ENCODE assay signal across 10 cellular contexts in the genomic region with DNA sequence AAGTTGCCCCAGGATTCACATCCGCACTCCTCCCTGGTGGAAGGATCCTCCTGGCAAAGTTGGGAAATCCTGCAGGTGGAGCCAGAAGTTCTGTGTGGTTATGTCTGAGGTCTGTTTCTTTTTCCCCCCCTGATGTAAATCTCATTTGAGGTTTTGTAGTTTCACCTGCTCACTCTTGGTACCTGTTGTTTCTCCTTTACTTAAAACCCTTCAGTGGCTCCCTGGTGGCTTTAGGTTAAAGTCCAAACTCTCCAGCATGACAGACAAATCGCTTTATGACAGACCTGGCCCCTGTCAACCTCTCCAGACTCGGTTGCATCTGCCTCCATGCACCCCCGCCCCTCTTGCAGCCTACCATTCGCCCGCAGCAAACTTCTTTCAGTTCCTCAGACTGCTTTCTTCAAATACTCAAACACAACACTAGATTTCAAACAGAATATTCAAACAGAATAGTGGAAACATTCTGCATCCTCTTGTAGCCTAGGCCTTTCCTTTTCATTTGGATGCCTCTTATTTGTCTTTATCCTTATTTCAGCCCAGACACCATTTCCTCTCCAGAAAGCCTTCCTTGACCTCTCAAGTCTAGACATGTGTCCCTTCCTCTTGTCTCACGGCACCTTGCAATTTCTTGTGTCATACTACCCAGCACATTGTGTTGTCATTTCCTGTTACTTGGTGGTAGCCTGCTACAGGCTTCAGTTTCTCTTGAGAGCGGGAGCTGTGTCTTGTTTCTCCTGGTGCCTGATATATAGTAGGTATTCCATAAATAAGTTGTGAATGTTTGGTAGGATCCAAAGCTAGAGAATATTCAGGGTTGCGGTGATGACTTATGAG. TPM values are rescaled to one million over a fixed set of nuclear protein-coding genes. Genes with fewer than 3 reads are reported as not detected.
DNase-seq lines count a peak whose midpoint lies in the region; ATAC-seq, FAIRE-seq and TF ChIP-seq lines count a peak whose summit lies in the region.
"Had no signal": no experiment of that assay in that cellular context is flagged by ENCODE, and none has a peak within 500 bp of the region (broad histone marks: within the 10 kb centered on the region; RNA-seq: fewer than 3 reads in every experiment).

No MANE protein-coding gene starts in this region.

- no peak overlapping the region for H3K27ac Mint-ChIP-seq in endodermal cell

- H3K27ac ChIP-seq in GM12878 (ENCODE audit: control insufficient read depth, insufficient read depth) (no peak overlapping the region), smooth muscle cell (ENCODE audit: low read depth) (no peak overlapping the region), endodermal cell (ENCODE audit: low read depth, low read length) (no peak overlapping the region)

- no peak for TF ChIP-seq RAD21 in GM12878 (IDR thresholded peaks at IDR 0.05; ENCODE audit: insufficient read depth, low read depth, low read length)

- FAIRE-seq in GM12878 (lab: Jason Lieb, UNC), result peak; percentile 62

- POLR2A ChIA-PET in GM12878 (lab: Charles Lee), result interaction anchor here (0.5 to 1.4 kb wide), 5 partner anchors 11 to 56 kb away, joined by 3 to 4 read pairs (median 4); no protein-coding TSS in a partner anchor

- no peaks in the 10 kb centered on the region for H3K27me3 ChIP-seq in GM12878 (replicated peaks in 1 of 2; ENCODE audit: control insufficient read depth in 2 of 2, insufficient read depth in 2 of 2, low read length in 1 of 2)
- H3K27me3 ChIP-seq in smooth muscle cell (ENCODE audit: low read depth), result no peaks in the 10 kb centered on the region
- no peaks in the 10 kb centered on the region for H3K27me3 ChIP-seq in endodermal cell (ENCODE audit: control insufficient read depth, insufficient read depth, low read length, poor library complexity, severe bottlenecking)

- H3K9me3 ChIP-seq in GM12878 (replicated peaks; ENCODE audit: control insufficient read depth, insufficient read depth, low read length) (no peaks in the 10 kb centered on the region), smooth muscle cell (replicated peaks; ENCODE audit: low read depth) (no peaks in the 10 kb centered on the region), endodermal cell (ENCODE audit: control insufficient read depth, low read length) (no peaks in the 10 kb centered on the region)

- no peak for TF ChIP-seq POLR2A in GM12878 (IDR thresholded peaks at IDR 0.05; ENCODE audit: low read depth, low read length)

- H3K4me2 ChIP-seq in GM12878 (ENCODE audit: control insufficient read depth, insufficient read depth) (peak overlapping the region; percentile 11), smooth muscle cell (no peak overlapping the region)

- 0 out of 4 replicates have a peak, but pooled peaks of 1 of the 2 experiments have one; percentile 15 for TF ChIP-seq EP300 in GM12878 (IDR thresholded peaks at IDR 0.05; ENCODE audit: borderline replicate concordance in 1 of 2, control insufficient read depth in 1 of 2, low read depth in 2 of 2, low read length in 2 of 2)

- no peaks in the 10 kb centered on the region for H3K4me1 Mint-ChIP-seq in endodermal cell

- TF ChIP-seq CTCF in GM12864 (IDR thresholded peaks at IDR 0.05; ENCODE audit: low read depth, low read length, missing control alignments) (no peak), GM12878 (IDR thresholded peaks at IDR 0.05 in 2 of 3, conservative IDR thresholded peaks at IDR 0.05 in 1 of 3; ENCODE audit: control insufficient read depth in 2 of 3, extremely low read depth in 1 of 3, insufficient read depth in 1 of 3, low read depth in 3 of 3, low read length in 3 of 3) (no peak), smooth muscle cell (IDR thresholded peaks at IDR 0.05; ENCODE audit: borderline replicate concordance, insufficient read depth, poor library complexity, severe bottlenecking) (no peak), omental fat pad (IDR thresholded peaks at IDR 0.05) (no peak), endodermal cell (conservative IDR thresholded peaks at IDR 0.05) (no peak)

- H3K4me3 Mint-ChIP-seq in endodermal cell, result no peak overlapping the region

- BruUV-seq in GM12878 (replicated peaks; lab: Mats Ljungman, UMichigan), result no TSS peak

- H3K4me3 ChIP-seq in GM12864 (ENCODE audit: low read depth, low read length) (no peak overlapping the region; the same call in 1 of the 2 replicates), GM12878 (no peak overlapping the region; the same call in 1 of the 2 replicates), smooth muscle cell (no peak overlapping the region), endodermal cell (ENCODE audit: low read length) (no peak overlapping the region)

- peaks cover 44% of the 10 kb centered on the region for H3K9me3 Mint-ChIP-seq in endodermal cell

- in situ Hi-C loops in GM12878 (cut with MboI), result no loop called here

- H3K9ac ChIP-seq in GM12878 (ENCODE audit: control insufficient read depth, insufficient read depth, low read length), result no peak overlapping the region
- H3K9ac ChIP-seq in smooth muscle cell (ENCODE audit: low read depth), result no peak overlapping the region
- no peak overlapping the region for H3K9ac ChIP-seq in endodermal cell (ENCODE audit: extremely low read depth, low read length, poor library complexity, severe bottlenecking)

- H2AFZ ChIP-seq in GM12878 (ENCODE audit: control insufficient read depth, low read depth, low read length) (no peak overlapping the region; the same call in 1 of the 2 replicates), smooth muscle cell (ENCODE audit: low read depth) (no peak overlapping the region)

- 34% methylated on average over 9 of the region's 9 CpGs for WGBS in GM12878 (ENCODE audit: insufficient coverage, insufficient replicate concordance, low lambda C conversion rate, missing lambda C conversion rate)
- WGBS in smooth muscle cell (ENCODE audit: low lambda C conversion rate), result 76% methylated on average over 9 of the region's 9 CpGs
- 93 to 100% methylated on average over 3 to 9 of the region's 9 CpGs for WGBS in endodermal cell (ENCODE audit: insufficient coverage in 1 of 2, insufficient read length in 1 of 2), 2 experiments

- no peaks in the 10 kb centered on the region for H4K20me1 ChIP-seq in GM12878 (ENCODE audit: control insufficient read depth, insufficient read depth)
- H4K20me1 ChIP-seq in smooth muscle cell (ENCODE audit: low read depth), result no peaks in the 10 kb centered on the region

- RAD21 ChIA-PET in GM12878 (lab: Charles Lee; ENCODE audit: unreplicated experiment), result interaction anchor here (0.6 to 1.7 kb wide), 8 partner anchors 17 to 125 kb away, joined by 3 to 5 read pairs (median 4); no protein-coding TSS in a partner anchor

- H3K36me3 ChIP-seq in GM12878 (ENCODE audit: control insufficient read depth in 2 of 2, insufficient read depth in 2 of 2, low read length in 1 of 2) (no peaks in the 10 kb centered on the region), smooth muscle cell (ENCODE audit: low read depth) (no peaks in the 10 kb centered on the region), endodermal cell (ENCODE audit: control insufficient read depth, insufficient read depth, low read length) (peaks cover 12% of the 10 kb centered on the region)

- H3F3A ChIP-seq in smooth muscle cell (ENCODE audit: low read depth), result no peaks in the 10 kb centered on the region

- H3K36me3 Mint-ChIP-seq in endodermal cell (ENCODE audit: low read depth), result peaks cover 9% of the 10 kb centered on the region

- SMC1A ChIA-PET in GM12878 (lab: Charles Lee; ENCODE audit: uncharacterized antibody, unreplicated experiment), result interaction anchor here (0.8 to 3.0 kb wide), 12 partner anchors 11 to 125 kb away, joined by 3 to 26 read pairs (median 4); no protein-coding TSS in a partner anchor

- H3K4me1 ChIP-seq in GM12878 (ENCODE audit: control insufficient read depth, insufficient read depth, low read length), result no peaks in the 10 kb centered on the region
- no peaks in the 10 kb centered on the region for H3K4me1 ChIP-seq in smooth muscle cell (ENCODE audit: low read depth)
- H3K4me1 ChIP-seq in endodermal cell (ENCODE audit: control insufficient read depth, insufficient read depth, low read length), result no peaks in the 10 kb centered on the region

- H3K27me3 Mint-ChIP-seq in endodermal cell (ENCODE audit: insufficient read depth), result no peaks in the 10 kb centered on the region

- CTCF ChIA-PET in GM12878 (lab: Yijun Ruan, JAX), result interaction anchor here (0.6 to 4.6 kb wide), 12 partner anchors 10 to 125 kb away, joined by 3 to 21 read pairs (median 5); no protein-coding TSS in a partner anchor

- no peaks in the 10 kb centered on the region for H3K79me2 ChIP-seq in GM12878 (ENCODE audit: control insufficient read depth, insufficient read depth, low read length)
- H3K79me2 ChIP-seq in smooth muscle cell (ENCODE audit: low read depth), result no peaks in the 10 kb centered on the region

- intact Hi-C loops in GM12878 (cut with micrococcal nuclease; ENCODE audit: unreplicated experiment), result no loop called here

- peak; percentile 83 for ATAC-seq in GM19468 (IDR thresholded peaks at IDR 0.05; ENCODE audit: extremely low read depth, unreplicated experiment)
- ATAC-seq in HG03108 (IDR thresholded peaks at IDR 0.05; ENCODE audit: unreplicated experiment), result peak; percentile 79
- ATAC-seq in GM12878, result peak; percentile 94
- ATAC-seq in omental fat pad (ENCODE audit: low FRiP score), result no peak

- peak; percentile 24 for DNase-seq in GM12864 (ENCODE audit: low read depth)
- peak; percentile 36 for DNase-seq in GM12878 (ENCODE audit: low read depth, low spot score)
- DNase-seq in smooth muscle cell (lab: John Stamatoyannopoulos, UW; ENCODE audit: unreplicated experiment), result no peak
- DNase-seq in omental fat pad (ENCODE audit: low spot score), result no peak
- DNase-seq in endodermal cell, result no peak
- no peak for DNase-seq in DMS53 (lab: John Stamatoyannopoulos, UW)
- DNase-seq: C1 segment of cervical spinal cord, RPMI8226 had no signal

RNA-seq across cellular contexts. Expression of gene IL13RA1, which starts 24.8 kb away (rescaled TPM):
- total RNA-seq in GM12878 (2013; cell fraction: nucleolus; rRNA removed), result 78.5 TPM in 2 replicates
- total RNA-seq in GM12878 (2014; rRNA removed) (9.5 and 11.8 TPM in 2 replicates), GM12878 (2014; rRNA removed; fragmentation: Illumina TruSeq; extraction: Trizol) (13.3 and 14.0 TPM in 2 replicates), GM12878 (2021) (10.6 TPM in 2 replicates), smooth muscle cell (85.9 and 97.2 TPM in 2 replicates), omental fat pad (10 to 100 TPM; 44.9 to 77.8 (median 71.0) TPM), endodermal cell (10 to 100 TPM; 27.8 to 32.9 TPM)
- 0.63 TPM for polyA plus RNA-seq in GM12878 (2011; ENCODE audit: low read depth)
- polyA plus RNA-seq in GM12878 (2011; rRNA removed) (8.0 and 11.5 TPM in 2 replicates), GM12878 (2014; fragmentation: Illumina TruSeq; extraction: Trizol) (14.2 and 18.3 TPM in 2 replicates), GM12878 (2014; fragmentation: Nextera tagmentation; extraction: Ambion mirVana) (1 to 10 TPM; 2.3 to 4.1 TPM), GM12878 (2014; rRNA removed) (7.1 and 8.7 TPM in 2 replicates), GM12878 (2016; fragmentation: Nextera tagmentation; extraction: Ambion mirVana) (1 to 10 TPM; 4.2 to 5.8 TPM), smooth muscle cell (50.5 and 67.0 TPM in 2 replicates)
- 2.9 and 4.2 TPM in 2 replicates for polyA plus RNA-seq in GM12878 (2011; cell fraction: cytosol; rRNA removed)
- polyA plus RNA-seq in GM12878 (2011; cell fraction: nucleus; rRNA removed), result 1.3 and 2.1 TPM in 2 replicates
- polyA plus RNA-seq in GM12878 (2012), result 1.2 and 1.5 TPM in 2 replicates
- polyA minus RNA-seq in GM12878 (2011; rRNA and poly(A)+ RNA removed), result 3.6 and 3.7 TPM in 2 replicates
- 1.4 and 1.9 TPM in 2 replicates for polyA minus RNA-seq in GM12878 (2011; cell fraction: cytosol; rRNA and poly(A)+ RNA removed)
- polyA minus RNA-seq in GM12878 (2011; cell fraction: nucleus; rRNA and poly(A)+ RNA removed), result 0.86 and 1.2 TPM in 2 replicates
- 16.5 TPM for polyA plus RNA-seq in endodermal cell (2013, experiment 1 of 2)
- polyA plus RNA-seq in endodermal cell (2013, experiment 2 of 2), result 17.6 TPM

Comparison
In these comparisons a context has a peak if more than half of its experiments do, and no peak if none do; other contexts are left out.
1. DNase-seq: peak in GM12864 (single experiment) and GM12878 (single experiment); none in smooth muscle cell (single experiment), omental fat pad (single experiment), endodermal cell (single experiment) and DMS53 (single experiment).